ENCODE assay signal across 9 cellular contexts in genomic region chr2:45843136-45843535, GRCh38.
A peak's percentile ranks its signal among the peaks of the same experiment; 100 is the strongest.
DNase-seq lines count a peak whose midpoint lies in the region; ATAC-seq and TF ChIP-seq lines count a peak whose summit lies in the region.
"Had no signal": no experiment of that assay in that cellular context is flagged by ENCODE, and none has a peak within 500 bp of the region (broad histone marks: within the 10 kb centered on the region; RNA-seq: fewer than 3 reads in every experiment).

No MANE protein-coding gene starts in this region.

- peaks cover 7% of the 10 kb centered on the region for H3K27me3 Mint-ChIP-seq in activated naive CD4-positive, alpha-beta T cell treated with anti-CD3 and anti-CD28 coated beads, Interleukin-2, amount 10 ng/mL, durations not matched to agents 7 days and 5 days
- H3K27me3 Mint-ChIP-seq in stimulated activated memory B cell treated with anti-CD40 and anti-IgM and Interleukin-4, amounts not matched to agents 10 μg/mL and 1 μg/mL and 100 μg/mL, for 72 hours, result no peaks in the 10 kb centered on the region

- DNase-seq in activated naive CD4-positive, alpha-beta T cell treated with anti-CD3 and anti-CD28 coated beads, Interleukin-2, amount 10 ng/mL, durations not matched to agents 7 days and 5 days, result peak; percentile 27
- DNase-seq in activated naive CD4-positive, alpha-beta T cell treated with anti-CD3 and anti-CD28 coated beads, Interleukin-2, amount 50 U/mL, for 16 hours, result no peak
- DNase-seq in NCI-H446 (lab: John Stamatoyannopoulos, UW) (peak; percentile 44 to 73), NCI-H2081 treated with DMSO at 0.1 percent for 48 hours (lab: John Stamatoyannopoulos, UW) (no peak), foreskin keratinocyte (no peak), aorta (no peak)

- H3K36me3 Mint-ChIP-seq in activated naive CD4-positive, alpha-beta T cell treated with anti-CD3 and anti-CD28 coated beads, Interleukin-2, amount 10 ng/mL, durations not matched to agents 7 days and 5 days, result no peaks in the 10 kb centered on the region
- peaks cover 9% of the 10 kb centered on the region for H3K36me3 Mint-ChIP-seq in stimulated activated memory B cell treated with anti-CD40 and anti-IgM and Interleukin-4, amounts not matched to agents 10 μg/mL and 1 μg/mL and 100 μg/mL, for 72 hours

- H3K27me3 ChIP-seq in foreskin keratinocyte (no peaks in the 10 kb centered on the region), aorta (ENCODE audit: control insufficient read depth in 1 of 2, insufficient read depth in 2 of 2, low read length in 1 of 2) (no peaks in the 10 kb centered on the region)
- H3K27me3 ChIP-seq: gastroesophageal sphincter had no signal

- no peaks in the 10 kb centered on the region for H3K4me1 ChIP-seq in foreskin keratinocyte
- peaks cover 3% of the 10 kb centered on the region in 2 donors for H3K4me1 ChIP-seq in aorta (ENCODE audit: control insufficient read depth in 1 of 2, insufficient read depth in 2 of 2, low read length in 2 of 2)

- no peaks in the 10 kb centered on the region for H3K9me3 Mint-ChIP-seq in activated naive CD4-positive, alpha-beta T cell treated with anti-CD3 and anti-CD28 coated beads, Interleukin-2, amount 10 ng/mL, durations not matched to agents 7 days and 5 days
- no peaks in the 10 kb centered on the region for H3K9me3 Mint-ChIP-seq in stimulated activated memory B cell treated with anti-CD40 and anti-IgM and Interleukin-4, amounts not matched to agents 10 μg/mL and 1 μg/mL and 100 μg/mL, for 72 hours

- H3K27ac Mint-ChIP-seq in activated naive CD4-positive, alpha-beta T cell treated with anti-CD3 and anti-CD28 coated beads, Interleukin-2, amount 10 ng/mL, durations not matched to agents 7 days and 5 days, result no peak overlapping the region
- H3K27ac Mint-ChIP-seq in stimulated activated memory B cell treated with anti-CD40 and anti-IgM and Interleukin-4, amounts not matched to agents 10 μg/mL and 1 μg/mL and 100 μg/mL, for 72 hours, result peak overlapping the region; percentile 82

- H3K4me3 ChIP-seq in aorta (ENCODE audit: low read length in 2 of 2), result no peak overlapping the region
- H3K4me3 ChIP-seq: gastroesophageal sphincter had no signal

- H3K9me3 ChIP-seq in aorta (ENCODE audit: control insufficient read depth, low read length), result no peaks in the 10 kb centered on the region
- H3K9me3 ChIP-seq: gastroesophageal sphincter had no signal

- peaks cover 34% of the 10 kb centered on the region for H3K4me1 Mint-ChIP-seq in activated naive CD4-positive, alpha-beta T cell treated with anti-CD3 and anti-CD28 coated beads, Interleukin-2, amount 10 ng/mL, durations not matched to agents 7 days and 5 days
- H3K4me1 Mint-ChIP-seq in stimulated activated memory B cell treated with anti-CD40 and anti-IgM and Interleukin-4, amounts not matched to agents 10 μg/mL and 1 μg/mL and 100 μg/mL, for 72 hours, result peaks cover 66% of the 10 kb centered on the region

- H3K4me3 Mint-ChIP-seq in activated naive CD4-positive, alpha-beta T cell treated with anti-CD3 and anti-CD28 coated beads, Interleukin-2, amount 10 ng/mL, durations not matched to agents 7 days and 5 days, result no peak overlapping the region
- H3K4me3 Mint-ChIP-seq in stimulated activated memory B cell treated with anti-CD40 and anti-IgM and Interleukin-4, amounts not matched to agents 10 μg/mL and 1 μg/mL and 100 μg/mL, for 72 hours, result peak overlapping the region; percentile 47

- ATAC-seq in HG02678 (IDR thresholded peaks at IDR 0.05; ENCODE audit: unreplicated experiment) (peak; percentile 65), foreskin keratinocyte (no peak), aorta (ENCODE audit: low FRiP score) (no peak)
- ATAC-seq in stimulated activated memory B cell treated with anti-CD40 and anti-IgM and Interleukin-4, amounts not matched to agents 10 μg/mL and 1 μg/mL and 100 μg/mL, for 72 hours, result peak; percentile 97
- ATAC-seq: gastroesophageal sphincter had no signal

- CTCF ChIA-PET in activated naive CD4-positive, alpha-beta T cell treated with anti-CD3 and anti-CD28 coated beads, Interleukin-2, amount 10 ng/mL, durations not matched to agents 7 days and 5 days (lab: Charles Lee), result interaction anchor here (0.8 to 1.2 kb wide), 2 partner anchors 10 to 17 kb away, joined by 3 to 4 read pairs; no protein-coding TSS in a partner anchor

- intact Hi-C loops in aorta (cut with DNase I), result no loop called here

- no peaks in the 10 kb centered on the region for H3K36me3 ChIP-seq in aorta (ENCODE audit: control insufficient read depth in 1 of 2, insufficient read depth in 2 of 2, low read length in 1 of 2)

- TF ChIP-seq CTCF in foreskin keratinocyte (conservative IDR thresholded peaks at IDR 0.05), result no peak

- WGBS in aorta, 2 donors, result 93 to 98% methylated on average over 8 of the region's 8 CpGs

- H3K27ac ChIP-seq in foreskin keratinocyte (no peak overlapping the region), aorta (ENCODE audit: low read depth in 1 of 2, low read length in 2 of 2) (no peak overlapping the region)
- H3K27ac ChIP-seq: gastroesophageal sphincter had no signal

Comparison
In these comparisons a context has a peak if more than half of its experiments do, and no peak if none do; other contexts are left out.
1. DNase-seq: peak in activated naive CD4-positive, alpha-beta T cell treated with anti-CD3 and anti-CD28 coated beads, Interleukin-2, amount 10 ng/mL, durations not matched to agents 7 days and 5 days (single experiment) and NCI-H446 (2 of 2); none in activated naive CD4-positive, alpha-beta T cell treated with anti-CD3 and anti-CD28 coated beads, Interleukin-2, amount 50 U/mL, for 16 hours (single experiment), NCI-H2081 treated with DMSO at 0.1 percent for 48 hours (single experiment), foreskin keratinocyte (0 of 2) and aorta (0 of 2).
2. ATAC-seq: peak in HG02678 (single experiment) and stimulated activated memory B cell treated with anti-CD40 and anti-IgM and Interleukin-4, amounts not matched to agents 10 μg/mL and 1 μg/mL and 100 μg/mL, for 72 hours (single experiment); none in foreskin keratinocyte (single experiment) and aorta (single experiment).